ENCODE assay signal across 27 cellular contexts in genomic region chr5:138783976-138784375, GRCh38.
"Had no signal": no experiment of that assay in that cellular context is flagged by ENCODE, and none has a peak within 500 bp of the region (broad histone marks: within the 10 kb centered on the region; RNA-seq: fewer than 3 reads in every experiment).

No MANE protein-coding gene starts in this region.

- H2AFZ ChIP-seq: hepatocyte had no signal

- H3K27me3 ChIP-seq: heart right ventricle, hepatocyte, left lung, pancreas, suprapubic skin, tibial artery, uterus had no signal

- H3K4me1 Mint-ChIP-seq: stimulated activated effector memory CD8-positive, alpha-beta T cell treated with anti-CD3 and anti-CD28 coated beads, Interleukin-12 subunit alpha, Interleukin-12 subunit beta, amount 100 ng/mL, for 72 hours had no signal

- H3K27ac ChIP-seq: heart right ventricle, hepatocyte, left lung, lower lobe of right lung, pancreas, prostate gland, skin epidermis, suprapubic skin, thoracic aorta, tibial artery, uterus had no signal

- H3K36me3 ChIP-seq: prostate gland, uterus had no signal

- H3K27ac Mint-ChIP-seq: immature natural killer cell; mesothelial cell of epicardium; naive thymus-derived CD4-positive, alpha-beta T cell; natural killer cell treated with Interleukin-12 subunit alpha and Interleukin-12 subunit beta and Interleukin-15 and Interleukin-18, amount 100 ng/mL, for 72 hours; stimulated activated effector memory CD8-positive, alpha-beta T cell treated with anti-CD3 and anti-CD28 coated beads, Interleukin-12 subunit alpha, Interleukin-12 subunit beta, amount 100 ng/mL, for 72 hours; stimulated activated naive CD8-positive, alpha-beta T cell treated with anti-CD3 and anti-CD28 coated beads, Interleukin-15, Interleukin-2, amounts not matched to agents 100 ng/mL and 50 ng/mL, for 24 hours had no signal

- H3K4me3 ChIP-seq: heart right ventricle, hepatocyte, left lung, lower lobe of right lung, pancreas, prostate gland, skin epidermis, suprapubic skin, thoracic aorta, tibial artery, uterus had no signal

- H3K4me3 Mint-ChIP-seq: immature natural killer cell; mesothelial cell of epicardium; naive thymus-derived CD4-positive, alpha-beta T cell; natural killer cell treated with Interleukin-12 subunit alpha and Interleukin-12 subunit beta and Interleukin-15 and Interleukin-18, amount 100 ng/mL, for 72 hours; stimulated activated effector memory CD8-positive, alpha-beta T cell treated with anti-CD3 and anti-CD28 coated beads, Interleukin-12 subunit alpha, Interleukin-12 subunit beta, amount 100 ng/mL, for 72 hours; stimulated activated naive CD8-positive, alpha-beta T cell treated with anti-CD3 and anti-CD28 coated beads, Interleukin-15, Interleukin-2, amounts not matched to agents 100 ng/mL and 50 ng/mL, for 24 hours had no signal

- DNase-seq: heart right ventricle; immature natural killer cell; kidney; left colon; lower lobe of right lung; mammary epithelial cell; naive thymus-derived CD4-positive, alpha-beta T cell; nucleus accumbens; pancreas; posterior cingulate gyrus; retina; right cardiac atrium; stimulated activated CD4-positive, alpha-beta T cell treated with anti-CD3 and anti-CD28 coated beads, Interleukin-4, amount 100 ng/mL, for 24 hours; stimulated activated naive CD4-positive, alpha-beta T cell; tibial artery; uterus had no signal

- H3K9me3 ChIP-seq: heart right ventricle, left lung, lower lobe of right lung, pancreas, prostate gland, suprapubic skin, thoracic aorta, tibial artery, uterus had no signal

- H3K9me3 Mint-ChIP-seq: immature natural killer cell; mesothelial cell of epicardium; naive thymus-derived CD4-positive, alpha-beta T cell; natural killer cell treated with Interleukin-12 subunit alpha and Interleukin-12 subunit beta and Interleukin-15 and Interleukin-18, amount 100 ng/mL, for 72 hours; stimulated activated effector memory CD8-positive, alpha-beta T cell treated with anti-CD3 and anti-CD28 coated beads, Interleukin-12 subunit alpha, Interleukin-12 subunit beta, amount 100 ng/mL, for 72 hours; stimulated activated naive CD8-positive, alpha-beta T cell treated with anti-CD3 and anti-CD28 coated beads, Interleukin-15, Interleukin-2, amounts not matched to agents 100 ng/mL and 50 ng/mL, for 24 hours had no signal

- H3K36me3 Mint-ChIP-seq: natural killer cell treated with Interleukin-12 subunit alpha and Interleukin-12 subunit beta and Interleukin-15 and Interleukin-18, amount 100 ng/mL, for 72 hours had no signal

- ATAC-seq: heart right ventricle; left colon; left lung; lower lobe of right lung; naive thymus-derived CD4-positive, alpha-beta T cell; natural killer cell treated with Interleukin-12 subunit alpha and Interleukin-12 subunit beta and Interleukin-15 and Interleukin-18, amount 100 ng/mL, for 72 hours; pancreas; right cardiac atrium; sciatic nerve; stimulated activated effector memory CD8-positive, alpha-beta T cell treated with anti-CD3 and anti-CD28 coated beads, Interleukin-12 subunit alpha, Interleukin-12 subunit beta, amount 100 ng/mL, for 72 hours had no signal

- H3K4me2 ChIP-seq: hepatocyte had no signal

- H3K27me3 Mint-ChIP-seq: natural killer cell treated with Interleukin-12 subunit alpha and Interleukin-12 subunit beta and Interleukin-15 and Interleukin-18, amount 100 ng/mL, for 72 hours had no signal

- H3K4me1 ChIP-seq: pancreas, prostate gland, suprapubic skin, uterus had no signal
